10 cellular contexts compared by ENCODE assay signal in the genomic region with DNA sequence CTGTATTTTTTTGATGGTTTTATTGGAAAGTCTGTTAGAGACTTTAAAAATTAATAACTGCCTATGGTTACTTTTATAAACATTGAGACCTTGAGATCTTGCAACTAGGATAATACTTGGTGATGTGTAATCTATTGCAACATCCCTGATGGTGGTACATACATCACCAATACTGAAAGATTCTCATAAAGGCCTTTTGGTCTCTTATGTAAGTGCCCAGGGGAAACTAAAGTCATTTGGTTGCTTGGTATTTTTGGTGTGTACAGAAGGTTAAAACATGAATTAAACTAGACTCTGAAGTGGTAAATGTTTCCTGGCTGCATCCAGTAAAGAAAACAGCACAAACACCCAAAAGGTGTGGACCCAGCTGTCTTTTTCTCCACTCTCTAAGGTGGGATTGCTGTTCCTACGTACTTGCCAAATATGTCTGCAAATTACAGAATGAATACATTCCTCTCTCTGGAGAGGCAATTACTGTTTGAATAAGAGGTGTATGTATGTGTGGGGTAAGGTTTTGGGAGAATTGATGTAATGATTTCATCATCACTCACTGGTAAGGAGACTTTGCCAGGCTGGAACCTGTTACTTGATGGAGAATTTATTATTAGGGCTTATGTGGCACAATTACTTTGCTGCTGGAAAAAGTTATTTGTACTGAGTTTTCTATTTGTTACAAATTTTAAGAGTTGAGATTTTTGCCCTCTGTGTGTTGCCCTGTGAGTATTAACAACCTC. TPM values are rescaled to one million over a fixed set of nuclear protein-coding genes. Genes with fewer than 3 reads are reported as not detected.
DNase-seq lines count a peak whose midpoint lies in the region; ATAC-seq, FAIRE-seq and TF ChIP-seq lines count a peak whose summit lies in the region.
"Had no signal": no experiment of that assay in that cellular context is flagged by ENCODE, and none has a peak within 500 bp of the region (broad histone marks: within the 10 kb centered on the region; RNA-seq: fewer than 3 reads in every experiment).

No MANE protein-coding gene starts in this region.

- peaks cover 86% of the 10 kb centered on the region for H3K4me1 ChIP-seq in CD4-positive, CD25-positive, alpha-beta regulatory T cell (ENCODE audit: control insufficient read depth, insufficient read depth, low read length, poor library complexity, severe bottlenecking)
- H3K4me1 ChIP-seq in heart left ventricle: peaks cover 0 to 79% (median 64%) of the 10 kb centered on the region in 12 donors
- H3K4me1 ChIP-seq in small intestine (ENCODE audit: control insufficient read depth in 2 of 2, insufficient read depth in 1 of 2, low read depth in 1 of 2, low read length in 1 of 2): peaks cover 2 to 13% of the 10 kb centered on the region in 2 donors

- 53 to 61% (median 57%) methylated on average over 1 of the region's 1 CpG for WGBS in heart left ventricle, 4 donors
- 68 to 76% (median 69%) methylated on average over 1 of the region's 1 CpG for WGBS in small intestine, 3 donors

- POLR2A ChIA-PET in WTC11 (lab: Charles Lee): no interaction called here

- H3K36me3 Mint-ChIP-seq in CD4-positive, CD25-positive, alpha-beta regulatory T cell: peaks cover 4% of the 10 kb centered on the region
- H3K36me3 Mint-ChIP-seq in WTC11 (no peaks in the 10 kb centered on the region), immature natural killer cell (no peaks in the 10 kb centered on the region)

- peak in 1 of 3 donors; percentile 38 for DNase-seq in CD4-positive, CD25-positive, alpha-beta regulatory T cell
- DNase-seq in HL-60 (ENCODE audit: low read depth in 1 of 2, low spot score in 1 of 2) (no peak), WTC11 (ENCODE audit: low spot score) (no peak), immature natural killer cell (no peak), heart left ventricle (no peak), small intestine (no peak), HTR-8/SVneo (ENCODE audit: insufficient read length, low spot score) (no peak)
- DNase-seq: NCI-H1092 treated with DMSO at 0.1 percent for 48 hours had no signal

- H3K4me3 Mint-ChIP-seq in CD4-positive, CD25-positive, alpha-beta regulatory T cell: peak overlapping the region; percentile 91 to 100 (median 94)
- H3K4me3 Mint-ChIP-seq in WTC11 (peak overlapping the region; percentile 43; the same call in 1 of the 2 replicates), immature natural killer cell (peak overlapping the region; percentile 2 to 73 (median 65))

- peaks cover 35 to 76% (median 64%) of the 10 kb centered on the region in 4 donors for H3K4me1 Mint-ChIP-seq in CD4-positive, CD25-positive, alpha-beta regulatory T cell
- H3K4me1 Mint-ChIP-seq in WTC11: peaks cover 68% of the 10 kb centered on the region
- H3K4me1 Mint-ChIP-seq in immature natural killer cell: peaks cover 68 to 74% of the 10 kb centered on the region in 2 donors

- no peaks in the 10 kb centered on the region for H3K9me3 Mint-ChIP-seq in CD4-positive, CD25-positive, alpha-beta regulatory T cell
- no peaks in the 10 kb centered on the region for H3K9me3 Mint-ChIP-seq in WTC11
- no peaks in the 10 kb centered on the region for H3K9me3 Mint-ChIP-seq in immature natural killer cell

- CTCF ChIA-PET in WTC11 (lab: Charles Lee): no interaction called here

- H3K36me3 ChIP-seq in CD4-positive, CD25-positive, alpha-beta regulatory T cell (ENCODE audit: control insufficient read depth, insufficient read depth, low read length): no peaks in the 10 kb centered on the region
- H3K36me3 ChIP-seq in heart left ventricle (no peaks in the 10 kb centered on the region), small intestine (ENCODE audit: control insufficient read depth in 2 of 2, insufficient read depth in 2 of 2, low read length in 2 of 2) (no peaks in the 10 kb centered on the region)
- H3K36me3 ChIP-seq: thoracic aorta had no signal

- peak overlapping the region; percentile 49 to 87 (median 85) for H3K27ac Mint-ChIP-seq in CD4-positive, CD25-positive, alpha-beta regulatory T cell
- 0 out of 2 replicates have a peak overlapping the region, but pooled peaks have one; percentile 15 for H3K27ac Mint-ChIP-seq in WTC11
- H3K27ac Mint-ChIP-seq in immature natural killer cell: peak overlapping the region in 4 of 6 donors; percentile 39 to 77 (median 66)

- H3K9me3 ChIP-seq in CD4-positive, CD25-positive, alpha-beta regulatory T cell (ENCODE audit: control insufficient read depth in 2 of 2, low read length in 2 of 2): no peaks in the 10 kb centered on the region
- H3K9me3 ChIP-seq in heart left ventricle (no peaks in the 10 kb centered on the region), small intestine (ENCODE audit: control insufficient read depth, low read depth) (no peaks in the 10 kb centered on the region)
- H3K9me3 ChIP-seq: thoracic aorta had no signal

- H3K4me3 ChIP-seq in CD4-positive, CD25-positive, alpha-beta regulatory T cell (ENCODE audit: low read depth, low read length): peak overlapping the region; percentile 90
- H3K4me3 ChIP-seq in HL-60 (replicated peaks; ENCODE audit: insufficient read depth, low read length): no peak overlapping the region
- H3K4me3 ChIP-seq in heart left ventricle: peak overlapping the region in 4 of 12 donors; percentile 4 to 98 (median 92)
- no peak overlapping the region for H3K4me3 ChIP-seq in small intestine (ENCODE audit: low read depth in 1 of 2, low read length in 2 of 2)

- TF ChIP-seq POLR2A in heart left ventricle (IDR thresholded peaks at IDR 0.05): no peak

- no peak for ATAC-seq in CD4-positive, CD25-positive, alpha-beta regulatory T cell (ENCODE audit: low read depth in 2 of 2)
- ATAC-seq in WTC11 (no peak), HG02970 (IDR thresholded peaks at IDR 0.05; ENCODE audit: low FRiP score, unreplicated experiment) (no peak), heart left ventricle (no peak)

- intact Hi-C loops in heart left ventricle (cut with DNase I): loop anchor here (2.0 to 10.0 kb wide), 16 partner anchors 95 to 285 kb away; no protein-coding TSS in a partner anchor

- no peaks in the 10 kb centered on the region for H3K27me3 ChIP-seq in CD4-positive, CD25-positive, alpha-beta regulatory T cell (ENCODE audit: control insufficient read depth, insufficient read depth, low read length)
- H3K27me3 ChIP-seq in HL-60 (ENCODE audit: insufficient read depth, poor library complexity, severe bottlenecking) (no peaks in the 10 kb centered on the region), heart left ventricle (no peaks in the 10 kb centered on the region), small intestine (ENCODE audit: control insufficient read depth in 2 of 2, insufficient read depth in 2 of 2, low read length in 2 of 2) (no peaks in the 10 kb centered on the region)

- H3K27me3 Mint-ChIP-seq in CD4-positive, CD25-positive, alpha-beta regulatory T cell: no peaks in the 10 kb centered on the region
- no peaks in the 10 kb centered on the region for H3K27me3 Mint-ChIP-seq in WTC11 (ENCODE audit: low read depth)
- peaks cover 0 to 24% (median 4%) of the 10 kb centered on the region in 3 donors for H3K27me3 Mint-ChIP-seq in immature natural killer cell (ENCODE audit: low read depth in 3 of 3)

- peak overlapping the region; percentile 87 for H3K27ac ChIP-seq in CD4-positive, CD25-positive, alpha-beta regulatory T cell (ENCODE audit: insufficient read depth, low read length, poor library complexity, severe bottlenecking)
- H3K27ac ChIP-seq in HL-60 (replicated peaks) (peak overlapping the region; percentile 13; the same call in 1 of the 2 replicates), heart left ventricle (no peak overlapping the region), small intestine (ENCODE audit: low read depth in 1 of 2, low read length in 1 of 2) (no peak overlapping the region)
- H3K27ac ChIP-seq: thoracic aorta had no signal

- FAIRE-seq in small intestine (lab: Jason Lieb, UNC) (no peak), HTR-8/SVneo (lab: Jason Lieb, UNC) (no peak)

- no peak for TF ChIP-seq CTCF in HL-60 (IDR thresholded peaks at IDR 0.05; ENCODE audit: insufficient read depth, low read length)
- no peak for TF ChIP-seq CTCF in WTC11 (IDR thresholded peaks at IDR 0.05)
- TF ChIP-seq CTCF in heart left ventricle (IDR thresholded peaks at IDR 0.05): no peak

TF ChIP-seq in WTC11, 78 proteins besides CTCF, POLR2A, EP300 and RAD21 (continues in another document):
- TF ChIP-seq CREB1 (CRISPR knock-in tag; IDR thresholded peaks at IDR 0.05) (no peak), ZNF121 (CRISPR knock-in tag; IDR thresholded peaks at IDR 0.05) (no peak), NR1H2 (CRISPR knock-in tag; IDR thresholded peaks at IDR 0.05) (no peak), SMAD4 (CRISPR knock-in tag; IDR thresholded peaks at IDR 0.05) (no peak), JUN (CRISPR knock-in tag; IDR thresholded peaks at IDR 0.05) (no peak), GTF2I (CRISPR knock-in tag; conservative IDR thresholded peaks at IDR 0.05) (no peak), USF2 (CRISPR knock-in tag; IDR thresholded peaks at IDR 0.05) (no peak), ATF1 (CRISPR knock-in tag; IDR thresholded peaks at IDR 0.05) (no peak), NFATC4 (CRISPR knock-in tag; IDR thresholded peaks at IDR 0.05) (no peak), RELA (CRISPR knock-in tag; IDR thresholded peaks at IDR 0.05; ENCODE audit: borderline replicate concordance) (no peak), CREM (CRISPR knock-in tag; IDR thresholded peaks at IDR 0.05) (no peak), NFYB (CRISPR knock-in tag; conservative IDR thresholded peaks at IDR 0.05; ENCODE audit: low read depth) (no peak), SMAD3 (CRISPR knock-in tag; IDR thresholded peaks at IDR 0.05; ENCODE audit: borderline replicate concordance) (no peak), SP1 (CRISPR knock-in tag; conservative IDR thresholded peaks at IDR 0.05) (no peak), CBFB (CRISPR knock-in tag; IDR thresholded peaks at IDR 0.05; ENCODE audit: low read depth) (no peak)

RNA-seq across cellular contexts. Expression of gene B3GNT2, which starts 3.6 kb away (rescaled TPM):
- 61.5 TPM for total RNA-seq in CD4-positive, CD25-positive, alpha-beta regulatory T cell
- polyA plus RNA-seq in CD4-positive, CD25-positive, alpha-beta regulatory T cell: 10 to 100 TPM; 34.8 to 48.4 (median 39.5) TPM
- total RNA-seq in WTC11 (2021) (26.2 to 32.2 TPM (median 29.4 TPM) in 3 replicates), heart left ventricle (10 to 100 TPM; 13.8 to 26.5 (median 20.8) TPM)
- polyA plus RNA-seq in immature natural killer cell (10 to 100 TPM; 46.7 to 96.9 (median 50.4) TPM), heart left ventricle (10 to 100 TPM in 1 of 2 donors, 1 to 10 TPM in 1; 8.6 to 18.4 TPM), small intestine (10 to 100 TPM; 13.4 to 24.3 (median 14.1) TPM)

Comparison
In these comparisons a context has a peak if more than half of its experiments do, and no peak if none do; other contexts are left out.
1. H3K27ac ChIP-seq: peak in CD4-positive, CD25-positive, alpha-beta regulatory T cell (single experiment) and HL-60 (single experiment); none in heart left ventricle (0 of 12) and small intestine (0 of 2).
2. H3K27ac Mint-ChIP-seq: peak in every context shown above with its lines; median percentile 85 in CD4-positive, CD25-positive, alpha-beta regulatory T cell; 66 in immature natural killer cell; 15 in WTC11.
3. H3K4me3 Mint-ChIP-seq: peak in every context shown above with its lines; median percentile 94 in CD4-positive, CD25-positive, alpha-beta regulatory T cell; 65 in immature natural killer cell; 43 in WTC11.